In genomic region chr6:159221486-159222170, GRCh38 we compare ENCODE assay signal across 18 cellular contexts. TPM values are rescaled to one million over a fixed set of nuclear protein-coding genes. Genes with fewer than 3 reads are reported as not detected.
"Had no signal": no experiment of that assay in that cellular context is flagged by ENCODE, and none has a peak within 500 bp of the region (broad histone marks: within the 10 kb centered on the region; RNA-seq: fewer than 3 reads in every experiment).

No MANE protein-coding gene starts in this region.

- H3K27ac ChIP-seq: adrenal gland, gastrocnemius medialis, heart right ventricle, left ventricle myocardium inferior, sigmoid colon, tibial artery had no signal

- H3K9me3 Mint-ChIP-seq: activated naive CD4-positive, alpha-beta T cell treated with anti-CD3 and anti-CD28 coated beads, Interleukin-2, amount 50 U/mL, for 72 hours had no signal

- H3K36me3 ChIP-seq: adrenal gland, gastrocnemius medialis, heart right ventricle, left ventricle myocardium inferior, sigmoid colon, tibial artery had no signal

- H3K4me1 ChIP-seq: adrenal gland, gastrocnemius medialis, heart right ventricle, left ventricle myocardium inferior had no signal

- DNase-seq: activated CD4-positive, alpha-beta T cell treated with anti-CD3 and anti-CD28 coated beads, Interleukin-2, amount 50 U/mL, for 4 hours; activated gamma-delta T cell treated with Interleukin-2 at 50 U/mL for 16 hours; adrenal gland; effector CD4-positive, alpha-beta T cell; gastrocnemius medialis; heart right ventricle; left ventricle myocardium inferior; mammary epithelial cell; nephron progenitor cell; nucleus accumbens; sigmoid colon; stimulated activated CD8-positive, alpha-beta memory T cell treated with anti-CD3 and anti-CD28 coated beads, Interleukin-4, amount 100 ng/mL, for 48 hours; stimulated activated naive CD4-positive, alpha-beta T cell treated with Interleukin-2 at 50 U/mL for 16 hours; tibial artery had no signal

- H3K36me3 Mint-ChIP-seq: activated naive CD4-positive, alpha-beta T cell treated with anti-CD3 and anti-CD28 coated beads, Interleukin-2, amount 50 U/mL, for 72 hours had no signal

- ATAC-seq: activated naive CD4-positive, alpha-beta T cell treated with anti-CD3 and anti-CD28 coated beads, Interleukin-2, amount 50 U/mL, for 72 hours; esophagus mucosa; gastrocnemius medialis; heart right ventricle had no signal

- H3K27ac Mint-ChIP-seq: activated naive CD4-positive, alpha-beta T cell treated with anti-CD3 and anti-CD28 coated beads, Interleukin-2, amount 50 U/mL, for 72 hours; nephron progenitor cell had no signal

- H3K4me3 Mint-ChIP-seq: nephron progenitor cell had no signal

- H3K9me3 ChIP-seq: adrenal gland, gastrocnemius medialis, heart right ventricle, left ventricle myocardium inferior, sigmoid colon, tibial artery had no signal

- H3K4me3 ChIP-seq: adrenal gland, gastrocnemius medialis, heart right ventricle, left ventricle myocardium inferior, sigmoid colon, tibial artery had no signal

- H3K27me3 ChIP-seq: gastrocnemius medialis, sigmoid colon, tibial artery had no signal

RNA-seq across cellular contexts. Expression of gene FNDC1, which starts 52.4 kb away (rescaled TPM):
- total RNA-seq: activated CD8-positive, alpha-beta memory T cell treated with anti-CD3 and anti-CD28 coated beads for 36 hours; myocyte had no signal
